Comparison of ENCODE assay signal across 11 cellular contexts in genomic region chr6:16090920-16091319, GRCh38.
"Had no signal": no experiment of that assay in that cellular context is flagged by ENCODE, and none has a peak within 500 bp of the region (broad histone marks: within the 10 kb centered on the region; RNA-seq: fewer than 3 reads in every experiment).

No MANE protein-coding gene starts in this region.

- FAIRE-seq: H1, H54 had no signal

- H3K36me3 ChIP-seq: HAP-1 had no signal

- H3K27ac Mint-ChIP-seq: GM23338, H9, HFFc6 had no signal

- H3K4me1 Mint-ChIP-seq: GM23338, H9 had no signal

- H3K9me3 ChIP-seq: HAP-1 had no signal

- H3K4me3 ChIP-seq: GM23248, GM23338, HAP-1 had no signal

- DNase-seq: GM23248, GOT3, H7, H9, HCEC 1CT, HFFc6 had no signal

- H3K9ac ChIP-seq: GM23248 had no signal

- H3K9me3 Mint-ChIP-seq: GM23338, H9, HFFc6 had no signal

- ATAC-seq: GM23338, HCT116 had no signal

- H3K4me3 Mint-ChIP-seq: GM23338, H9, HFFc6 had no signal

- H3K4me2 ChIP-seq: GM23338 had no signal

- H2AFZ ChIP-seq: GM23248, GM23338 had no signal

- H3K27ac ChIP-seq: GM23248 had no signal

- H3K4me1 ChIP-seq: HAP-1 had no signal
